8 cellular contexts compared by ENCODE assay signal in the genomic region with DNA sequence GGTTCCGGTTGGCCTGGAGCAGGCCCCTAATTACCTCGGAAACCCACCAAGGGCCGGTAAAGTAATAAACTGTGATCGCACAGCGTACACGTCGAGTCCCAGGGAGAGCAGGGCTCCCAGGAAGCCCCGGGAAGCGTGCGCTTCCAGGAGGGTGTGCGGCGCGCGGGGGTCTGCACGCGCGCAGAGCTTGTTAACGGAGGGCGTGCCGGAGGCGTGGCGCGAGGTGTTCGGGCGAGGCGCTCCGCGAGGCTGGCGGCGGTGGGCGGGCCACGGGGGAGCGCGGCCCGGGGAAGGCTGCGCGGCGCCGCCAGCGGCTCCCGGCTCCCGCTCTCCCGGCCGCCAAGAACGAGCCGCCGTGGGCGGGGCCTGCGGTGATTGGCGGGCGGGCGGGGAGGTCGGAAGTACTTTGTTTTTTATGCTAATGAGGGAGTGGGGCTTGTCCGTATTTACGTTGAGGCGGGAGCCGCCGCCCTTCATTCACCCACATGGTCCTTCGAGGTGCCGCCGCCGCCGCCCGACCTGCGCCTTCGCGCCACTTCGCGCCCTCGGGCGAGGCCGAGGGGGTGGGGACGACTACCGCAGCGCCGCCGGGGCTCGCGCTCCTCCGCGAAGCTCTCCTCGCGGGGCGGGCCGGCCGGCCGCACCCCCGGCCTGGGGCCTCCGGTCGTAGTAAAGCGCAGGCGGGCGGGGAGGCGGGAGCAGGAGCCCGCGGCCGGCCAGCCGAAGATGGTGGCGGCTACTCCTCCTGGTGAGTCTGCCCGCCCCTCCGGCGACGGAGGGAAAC. TPM values are rescaled to one million over a fixed set of nuclear protein-coding genes. Genes with fewer than 3 reads are reported as not detected.
DNase-seq lines count a peak whose midpoint lies in the region; ATAC-seq and TF ChIP-seq lines count a peak whose summit lies in the region.

A gene (plus strand): TSS at position 476 of the 784 bp plus-strand sequence.

- peak within 1 kb of the TSS; percentile 88 for H2AFZ ChIP-seq in osteoblast (ENCODE audit: low read length)

- H3K27me3 ChIP-seq in osteoblast (ENCODE audit: insufficient read depth, low read length) (peaks cover 21% of the 10 kb centered on the region), testis (no peaks in the 10 kb centered on the region)

- H3K27ac Mint-ChIP-seq in activated naive CD4-positive, alpha-beta T cell treated with anti-CD3 and anti-CD28 coated beads, Interleukin-2, amount 50 U/mL, for 24 hours: peak within 1 kb of the TSS; percentile 99

- intact Hi-C loops in testis (cut with DNase I; ENCODE audit: low total_unique reads): no loop called here

- H3K27ac ChIP-seq in osteoblast (ENCODE audit: low read depth, low read length): peak within 1 kb of the TSS; percentile 20
- H3K27ac ChIP-seq in testis: peak within 1 kb of the TSS; percentile 75 to 97

- H3K4me1 ChIP-seq in osteoblast (ENCODE audit: insufficient read depth, low read length) (peaks cover 21% of the 10 kb centered on the region), testis (peaks cover 19% of the 10 kb centered on the region)

- H3K36me3 ChIP-seq in osteoblast (ENCODE audit: insufficient read depth, low read length) (peaks cover 12% of the 10 kb centered on the region), testis (ENCODE audit: low read depth, missing control alignments) (no peaks in the 10 kb centered on the region)

- H3K4me3 ChIP-seq in osteoblast (ENCODE audit: insufficient read depth, low read length): peak within 1 kb of the TSS; percentile 86
- peak within 1 kb of the TSS; percentile 70 to 94 for H3K4me3 ChIP-seq in testis

- peak; percentile 86 for TF ChIP-seq POLR2A in GM10847 (IDR thresholded peaks at IDR 0.05; ENCODE audit: extremely low read depth, insufficient read length)
- peak; percentile 23 for TF ChIP-seq POLR2A in testis (IDR thresholded peaks at IDR 0.05)

- H3K36me3 Mint-ChIP-seq in activated naive CD4-positive, alpha-beta T cell treated with anti-CD3 and anti-CD28 coated beads, Interleukin-2, amount 50 U/mL, for 24 hours: peaks cover 29% of the 10 kb centered on the region

- no peaks in the 10 kb centered on the region for H3K27me3 Mint-ChIP-seq in activated naive CD4-positive, alpha-beta T cell treated with anti-CD3 and anti-CD28 coated beads, Interleukin-2, amount 50 U/mL, for 24 hours

- H3K79me2 ChIP-seq in osteoblast (ENCODE audit: insufficient read depth, low read length): peaks cover 34% of the 10 kb centered on the region

- 0 to 1% methylated on average over 29 to 96 of the region's 103 CpGs for WGBS in testis, 2 donors

- H3K9me3 Mint-ChIP-seq in activated naive CD4-positive, alpha-beta T cell treated with anti-CD3 and anti-CD28 coated beads, Interleukin-2, amount 50 U/mL, for 24 hours: no peaks in the 10 kb centered on the region

- no peaks in the 10 kb centered on the region for H4K20me1 ChIP-seq in osteoblast (ENCODE audit: insufficient read depth, low read length)

- no peaks in the 10 kb centered on the region for H3K9me3 ChIP-seq in osteoblast (ENCODE audit: low read depth, low read length)
- no peaks in the 10 kb centered on the region for H3K9me3 ChIP-seq in testis

- peak within 1 kb of the TSS; percentile 97 for H3K4me3 Mint-ChIP-seq in activated naive CD4-positive, alpha-beta T cell treated with anti-CD3 and anti-CD28 coated beads, Interleukin-2, amount 50 U/mL, for 24 hours

- peak; percentile 41 for ATAC-seq in HG02623 (IDR thresholded peaks at IDR 0.05; ENCODE audit: unreplicated experiment)

- peak within 1 kb of the TSS; percentile 92 for H3K4me2 ChIP-seq in osteoblast (ENCODE audit: insufficient read depth, low read length)

- no peak for TF ChIP-seq CTCF in osteoblast (IDR thresholded peaks at IDR 0.05; ENCODE audit: extremely low read depth, low read depth, low read length)
- no peak for TF ChIP-seq CTCF in testis (IDR thresholded peaks at IDR 0.05)

- peaks cover 42% of the 10 kb centered on the region for H3K4me1 Mint-ChIP-seq in activated naive CD4-positive, alpha-beta T cell treated with anti-CD3 and anti-CD28 coated beads, Interleukin-2, amount 50 U/mL, for 24 hours

- DNase-seq in NCI-H1092 treated with DMSO at 0.1 percent for 48 hours (lab: John Stamatoyannopoulos, UW): peak; percentile 98
- DNase-seq in SKM-1 (lab: John Stamatoyannopoulos, UW; ENCODE audit: unreplicated experiment): peak; percentile 86
- peak; percentile 93 for DNase-seq in glomerular visceral epithelial cell (ENCODE audit: extremely low spot score)
- DNase-seq in osteoblast (ENCODE audit: insufficient read length, low spot score, missing footprints): peak; percentile 97
- peak; percentile 95 for DNase-seq in testis

RNA-seq across cellular contexts. Expression of the gene that starts here (rescaled TPM):
- total RNA-seq in osteoblast (3.2 and 4.0 TPM in 2 replicates), testis (1 to 10 TPM; 7.4 to 7.7 TPM)
- polyA plus RNA-seq in testis (ENCODE audit: insufficient read depth, low read depth, low replicate concordance): 3.3 TPM

Comparison
In these comparisons a context has a peak if more than half of its experiments do, and no peak if none do; other contexts are left out.
1. Peak in every context shown above with its lines: DNase-seq, ATAC-seq, H3K4me3 ChIP-seq and H3K27ac ChIP-seq.